In genomic region chr10:66925896-66926719, GRCh38 we compare ENCODE assay signal across 9 cellular contexts. TPM values are rescaled to one million over a fixed set of nuclear protein-coding genes. Genes with fewer than 3 reads are reported as not detected.
DNase-seq lines count a peak whose midpoint lies in the region; ATAC-seq, FAIRE-seq and TF ChIP-seq lines count a peak whose summit lies in the region.
"Had no signal": no experiment of that assay in that cellular context is flagged by ENCODE, and none has a peak within 500 bp of the region (broad histone marks: within the 10 kb centered on the region; RNA-seq: fewer than 3 reads in every experiment).

Gene LRRTM3, plus strand, starts transcription at chr10:66926036.

- intact Hi-C loops in activated T-helper 1 cell treated with anti-CD3 and anti-CD28 coated beads, Interleukin-12 subunit alpha, Interleukin-12 subunit beta, Interleukin-2, Interleukin-4 antibody, amounts not matched to agents 30 ng/mL and 10 ng/mL and 1 ng/mL, durations not matched to agents 14 hours and 24 hours and 36 hours (cut with micrococcal nuclease), result no loop called here
- intact Hi-C loops in pancreas (cut with DNase I), result no loop called here
- intact Hi-C loops in CD14-positive monocyte (cut with micrococcal nuclease), result no loop called here

- no peak within 1 kb of the TSS for H3K27ac ChIP-seq in pancreas

- peak; percentile 100 for ATAC-seq in GM18861 (IDR thresholded peaks at IDR 0.05; ENCODE audit: unreplicated experiment)
- peak; percentile 100 for ATAC-seq in HG03025 (IDR thresholded peaks at IDR 0.05; ENCODE audit: low FRiP score, unreplicated experiment)
- peak; percentile 85 to 99 (median 98) for ATAC-seq in pancreas

- no peak within 1 kb of the TSS for H3K4me3 Mint-ChIP-seq in activated T-helper 1 cell treated with anti-CD3 and anti-CD28 coated beads, Interleukin-12 subunit alpha, Interleukin-12 subunit beta, Interleukin-2, Interleukin-4 antibody, amounts not matched to agents 30 ng/mL and 10 ng/mL and 1 ng/mL, durations not matched to agents 14 hours and 24 hours and 36 hours
- H3K4me3 Mint-ChIP-seq in glutamatergic neuron (ENCODE audit: unreplicated experiment) (peak within 1 kb of the TSS; percentile 85), CD14-positive monocyte (peak within 1 kb of the TSS in 1 of 2 donors; percentile 26)
- H3K4me3 Mint-ChIP-seq: activated naive CD8-positive, alpha-beta T cell had no signal

- TF ChIP-seq CTCF in glutamatergic neuron (IDR thresholded peaks at IDR 0.05; ENCODE audit: partially characterized antibody, unreplicated experiment) (peak; percentile 84), pancreas (IDR thresholded peaks at IDR 0.05) (peak; percentile 45 to 58 (median 46)), CD14-positive monocyte (IDR thresholded peaks at IDR 0.05) (no peak)

- no peaks in the 10 kb centered on the region for H3K36me3 Mint-ChIP-seq in activated T-helper 1 cell treated with anti-CD3 and anti-CD28 coated beads, Interleukin-12 subunit alpha, Interleukin-12 subunit beta, Interleukin-2, Interleukin-4 antibody, amounts not matched to agents 30 ng/mL and 10 ng/mL and 1 ng/mL, durations not matched to agents 14 hours and 24 hours and 36 hours (ENCODE audit: low read depth)
- no peaks in the 10 kb centered on the region for H3K36me3 Mint-ChIP-seq in glutamatergic neuron (ENCODE audit: unreplicated experiment)
- no peaks in the 10 kb centered on the region for H3K36me3 Mint-ChIP-seq in CD14-positive monocyte
- H3K36me3 Mint-ChIP-seq: activated naive CD8-positive, alpha-beta T cell had no signal

- DNase-seq in COR-L47 (lab: John Stamatoyannopoulos, UW) (peak; percentile 69), NCI-H2171 treated with DMSO at 0.1 percent for 48 hours (lab: John Stamatoyannopoulos, UW) (peak; percentile 44), glutamatergic neuron (peak; percentile 63), pancreas (peak in 4 of 6 donors; percentile 37 to 54 (median 38)), CD14-positive monocyte (ENCODE audit: low spot score) (no peak)
- peak; percentile 1 for DNase-seq in activated T-helper 1 cell treated with anti-CD3 and anti-CD28 coated beads, Interleukin-12 subunit alpha, Interleukin-12 subunit beta, Interleukin-2, Interleukin-4 antibody, amounts not matched to agents 30 ng/mL and 10 ng/mL and 1 ng/mL, durations not matched to agents 14 hours and 24 hours and 36 hours (ENCODE audit: low spot score)

- H3K27ac Mint-ChIP-seq in activated T-helper 1 cell treated with anti-CD3 and anti-CD28 coated beads, Interleukin-12 subunit alpha, Interleukin-12 subunit beta, Interleukin-2, Interleukin-4 antibody, amounts not matched to agents 30 ng/mL and 10 ng/mL and 1 ng/mL, durations not matched to agents 14 hours and 24 hours and 36 hours, result no peak within 1 kb of the TSS
- no peak within 1 kb of the TSS for H3K27ac Mint-ChIP-seq in glutamatergic neuron (ENCODE audit: unreplicated experiment)
- H3K27ac Mint-ChIP-seq in CD14-positive monocyte, result no peak within 1 kb of the TSS
- H3K27ac Mint-ChIP-seq: activated naive CD8-positive, alpha-beta T cell had no signal

- no peak for FAIRE-seq in pancreas (lab: Jason Lieb, UNC)

- H3K4me1 ChIP-seq in pancreas, result peaks cover 0 to 3% (median 0%) of the 10 kb centered on the region in 3 donors

- H3K27me3 ChIP-seq in pancreas, result peaks cover 3 to 16% (median 4%) of the 10 kb centered on the region in 4 donors

- no peaks in the 10 kb centered on the region for H3K36me3 ChIP-seq in pancreas

- no peaks in the 10 kb centered on the region for H3K9me3 ChIP-seq in pancreas

- whole genome bisulfite sequencing in pancreas, 2 donors, result 6% methylated on average over 16 of the region's 16 CpGs

- no peaks in the 10 kb centered on the region for H3K4me1 Mint-ChIP-seq in activated T-helper 1 cell treated with anti-CD3 and anti-CD28 coated beads, Interleukin-12 subunit alpha, Interleukin-12 subunit beta, Interleukin-2, Interleukin-4 antibody, amounts not matched to agents 30 ng/mL and 10 ng/mL and 1 ng/mL, durations not matched to agents 14 hours and 24 hours and 36 hours (ENCODE audit: low read depth)
- H3K4me1 Mint-ChIP-seq in glutamatergic neuron (ENCODE audit: low read depth, unreplicated experiment), result peaks cover 9% of the 10 kb centered on the region
- H3K4me1 Mint-ChIP-seq in CD14-positive monocyte, result no peaks in the 10 kb centered on the region

- H3K27me3 Mint-ChIP-seq in activated T-helper 1 cell treated with anti-CD3 and anti-CD28 coated beads, Interleukin-12 subunit alpha, Interleukin-12 subunit beta, Interleukin-2, Interleukin-4 antibody, amounts not matched to agents 30 ng/mL and 10 ng/mL and 1 ng/mL, durations not matched to agents 14 hours and 24 hours and 36 hours (ENCODE audit: insufficient read depth), result peaks cover 27% of the 10 kb centered on the region
- H3K27me3 Mint-ChIP-seq in glutamatergic neuron (ENCODE audit: unreplicated experiment) (peaks cover 2% of the 10 kb centered on the region), CD14-positive monocyte (ENCODE audit: low read depth in 3 of 3) (peaks cover 26 to 38% (median 33%) of the 10 kb centered on the region in 3 donors)

- no peaks in the 10 kb centered on the region for H3K9me3 Mint-ChIP-seq in activated T-helper 1 cell treated with anti-CD3 and anti-CD28 coated beads, Interleukin-12 subunit alpha, Interleukin-12 subunit beta, Interleukin-2, Interleukin-4 antibody, amounts not matched to agents 30 ng/mL and 10 ng/mL and 1 ng/mL, durations not matched to agents 14 hours and 24 hours and 36 hours
- H3K9me3 Mint-ChIP-seq in glutamatergic neuron (ENCODE audit: unreplicated experiment) (no peaks in the 10 kb centered on the region), CD14-positive monocyte (no peaks in the 10 kb centered on the region)

- no peak within 1 kb of the TSS for H3K4me3 ChIP-seq in pancreas

RNA-seq across cellular contexts. Expression of gene LRRTM3, which starts in this region (rescaled TPM):
- not detected in 2 replicates for total RNA-seq in activated T-helper 1 cell treated with anti-CD3 and anti-CD28 coated beads, Interleukin-12 subunit alpha, Interleukin-12 subunit beta, Interleukin-2, Interleukin-4 antibody, amounts not matched to agents 30 ng/mL and 10 ng/mL and 1 ng/mL, durations not matched to agents 14 hours and 24 hours and 36 hours
- total RNA-seq in glutamatergic neuron (ENCODE audit: unreplicated experiment), result not detected
- total RNA-seq in pancreas, result under 1 TPM; 0.25 to 0.95 (median 0.63) TPM
- 1 to 10 TPM in 1 of 2 donors, under 1 TPM in 1; 0.72 to 2.5 TPM for polyA plus RNA-seq in pancreas
- polyA plus RNA-seq in CD14-positive monocyte, result not detected

Comparison
In these comparisons a context has a peak if more than half of its experiments do, and no peak if none do; other contexts are left out.
1. Peak in DNase-seq in activated T-helper 1 cell treated with anti-CD3 and anti-CD28 coated beads, Interleukin-12 subunit alpha, Interleukin-12 subunit beta, Interleukin-2, Interleukin-4 antibody, amounts not matched to agents 30 ng/mL and 10 ng/mL and 1 ng/mL, durations not matched to agents 14 hours and 24 hours and 36 hours; RNA of the gene not detected or under 1 TPM.
2. Peak in DNase-seq in glutamatergic neuron; RNA of the gene not detected or under 1 TPM.